In genomic region chr14:21057803-21058675, GRCh38 we compare ENCODE assay signal across 15 cellular contexts.
DNase-seq lines count a peak whose midpoint lies in the region; ATAC-seq, FAIRE-seq and TF ChIP-seq lines count a peak whose summit lies in the region.
"Had no signal": no experiment of that assay in that cellular context is flagged by ENCODE, and none has a peak within 500 bp of the region (broad histone marks: within the 10 kb centered on the region; RNA-seq: fewer than 3 reads in every experiment).

A gene with protein sequence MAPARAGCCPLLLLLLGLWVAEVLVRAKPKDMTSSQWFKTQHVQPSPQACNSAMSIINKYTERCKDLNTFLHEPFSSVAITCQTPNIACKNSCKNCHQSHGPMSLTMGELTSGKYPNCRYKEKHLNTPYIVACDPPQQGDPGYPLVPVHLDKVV (plus strand): TSS chr14:21057822. CDS start chr14:21057893, 71 bp downstream.

- H3K4me3 ChIP-seq in fibroblast of mammary gland (ENCODE audit: control insufficient read depth, low read depth, low read length) = no peak within 1 kb of the TSS
- H3K4me3 ChIP-seq: adrenal gland, prostate gland had no signal

- ATAC-seq in stimulated activated naive CD8-positive, alpha-beta T cell treated with anti-CD3 and anti-CD28 coated beads, Interleukin-15, Interleukin-2, amounts not matched to agents 100 U/mL and 50 U/mL, for 24 hours = peak; percentile 72
- no peak for ATAC-seq in SK-N-SH treated with all-trans-retinoic acid at 6 μM for 48 hours
- ATAC-seq: effector memory CD8-positive, alpha-beta T cell had no signal

- peak; percentile 19 for TF ChIP-seq CTCF in fibroblast of mammary gland (conservative IDR thresholded peaks at IDR 0.05; ENCODE audit: control insufficient read depth, insufficient read depth, low read depth, low read length)

- FAIRE-seq in RCC 7860 (lab: Jason Lieb, UNC) = no peak
- FAIRE-seq: G401.6 had no signal

- peak; percentile 29 to 47 for DNase-seq in activated T-cell treated with anti-CD3 and anti-CD28 coated beads, Interleukin-2, amount 50 U/mL, for 48 hours
- DNase-seq in activated T-cell treated with anti-CD3 and anti-CD28 coated beads for 4 hours = no peak
- peak; percentile 24 for DNase-seq in RCC 7860 (ENCODE audit: low spot score)
- DNase-seq in fibroblast of mammary gland (ENCODE audit: low read depth) = peak; percentile 55
- no peak for DNase-seq in stimulated activated naive CD8-positive, alpha-beta T cell treated with anti-CD3 and anti-CD28 coated beads, Interleukin-15, Interleukin-2, amounts not matched to agents 100 U/mL and 50 U/mL, for 24 hours
- no peak for DNase-seq in activated gamma-delta T cell treated with Interleukin-2 at 50 U/mL for 16 hours
- no peak for DNase-seq in SHP77 treated with DMSO at 0.1 percent for 48 hours (lab: John Stamatoyannopoulos, UW)
- DNase-seq: ACHN; activated CD4-positive, alpha-beta T cell treated with anti-CD3 and anti-CD28 coated beads, Interleukin-2, amount 50 U/mL, for 4 hours; adrenal gland; effector memory CD8-positive, alpha-beta T cell; substantia nigra had no signal

TF ChIP-seq in SK-N-SH treated with all-trans-retinoic acid at 6 μM for 48 hours, 23 proteins besides CTCF, POLR2A, EP300 and RAD21:
- TF ChIP-seq, protein P1, sequence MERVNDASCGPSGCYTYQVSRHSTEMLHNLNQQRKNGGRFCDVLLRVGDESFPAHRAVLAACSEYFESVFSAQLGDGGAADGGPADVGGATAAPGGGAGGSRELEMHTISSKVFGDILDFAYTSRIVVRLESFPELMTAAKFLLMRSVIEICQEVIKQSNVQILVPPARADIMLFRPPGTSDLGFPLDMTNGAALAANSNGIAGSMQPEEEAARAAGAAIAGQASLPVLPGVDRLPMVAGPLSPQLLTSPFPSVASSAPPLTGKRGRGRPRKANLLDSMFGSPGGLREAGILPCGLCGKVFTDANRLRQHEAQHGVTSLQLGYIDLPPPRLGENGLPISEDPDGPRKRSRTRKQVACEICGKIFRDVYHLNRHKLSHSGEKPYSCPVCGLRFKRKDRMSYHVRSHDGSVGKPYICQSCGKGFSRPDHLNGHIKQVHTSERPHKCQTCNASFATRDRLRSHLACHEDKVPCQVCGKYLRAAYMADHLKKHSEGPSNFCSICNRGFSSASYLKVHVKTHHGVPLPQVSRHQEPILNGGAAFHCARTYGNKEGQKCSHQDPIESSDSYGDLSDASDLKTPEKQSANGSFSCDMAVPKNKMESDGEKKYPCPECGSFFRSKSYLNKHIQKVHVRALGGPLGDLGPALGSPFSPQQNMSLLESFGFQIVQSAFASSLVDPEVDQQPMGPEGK (CRISPR knock-in tag; IDR thresholded peaks at IDR 0.05; ENCODE audit: borderline replicate concordance) = no peak
- TF ChIP-seq ESRRG (CRISPR knock-in tag; IDR thresholded peaks at IDR 0.05) (no peak), OSR1 (CRISPR knock-in tag; IDR thresholded peaks at IDR 0.05) (no peak), ZNF565 (CRISPR knock-in tag; conservative IDR thresholded peaks at IDR 0.05; ENCODE audit: low read depth) (no peak), CSRNP3 (CRISPR knock-in tag; IDR thresholded peaks at IDR 0.05) (no peak), ZFP30 (CRISPR knock-in tag; IDR thresholded peaks at IDR 0.05) (no peak), TCF4 (CRISPR knock-in tag; IDR thresholded peaks at IDR 0.05; ENCODE audit: borderline replicate concordance) (no peak), RARB (CRISPR knock-in tag; IDR thresholded peaks at IDR 0.05) (no peak), ZNF8 (CRISPR knock-in tag; IDR thresholded peaks at IDR 0.05) (no peak), BACH2 (CRISPR knock-in tag; IDR thresholded peaks at IDR 0.05; ENCODE audit: borderline replicate concordance) (no peak), PPARA (CRISPR knock-in tag; IDR thresholded peaks at IDR 0.05; ENCODE audit: borderline replicate concordance) (no peak), ISL1 (CRISPR knock-in tag; IDR thresholded peaks at IDR 0.05) (no peak), ZC3H10 (CRISPR knock-in tag; IDR thresholded peaks at IDR 0.05) (no peak), CSDC2 (CRISPR knock-in tag; IDR thresholded peaks at IDR 0.05) (no peak), ZFP3 (CRISPR knock-in tag; IDR thresholded peaks at IDR 0.05) (no peak), SNAI2 (CRISPR knock-in tag; IDR thresholded peaks at IDR 0.05) (no peak), ZNF70 (CRISPR knock-in tag; IDR thresholded peaks at IDR 0.05) (no peak), CREB5 (CRISPR knock-in tag; IDR thresholded peaks at IDR 0.05; ENCODE audit: low read depth) (no peak), ARNTL (CRISPR knock-in tag; IDR thresholded peaks at IDR 0.05; ENCODE audit: borderline replicate concordance, low read depth) (no peak)
- TF ChIP-seq, protein P2, sequence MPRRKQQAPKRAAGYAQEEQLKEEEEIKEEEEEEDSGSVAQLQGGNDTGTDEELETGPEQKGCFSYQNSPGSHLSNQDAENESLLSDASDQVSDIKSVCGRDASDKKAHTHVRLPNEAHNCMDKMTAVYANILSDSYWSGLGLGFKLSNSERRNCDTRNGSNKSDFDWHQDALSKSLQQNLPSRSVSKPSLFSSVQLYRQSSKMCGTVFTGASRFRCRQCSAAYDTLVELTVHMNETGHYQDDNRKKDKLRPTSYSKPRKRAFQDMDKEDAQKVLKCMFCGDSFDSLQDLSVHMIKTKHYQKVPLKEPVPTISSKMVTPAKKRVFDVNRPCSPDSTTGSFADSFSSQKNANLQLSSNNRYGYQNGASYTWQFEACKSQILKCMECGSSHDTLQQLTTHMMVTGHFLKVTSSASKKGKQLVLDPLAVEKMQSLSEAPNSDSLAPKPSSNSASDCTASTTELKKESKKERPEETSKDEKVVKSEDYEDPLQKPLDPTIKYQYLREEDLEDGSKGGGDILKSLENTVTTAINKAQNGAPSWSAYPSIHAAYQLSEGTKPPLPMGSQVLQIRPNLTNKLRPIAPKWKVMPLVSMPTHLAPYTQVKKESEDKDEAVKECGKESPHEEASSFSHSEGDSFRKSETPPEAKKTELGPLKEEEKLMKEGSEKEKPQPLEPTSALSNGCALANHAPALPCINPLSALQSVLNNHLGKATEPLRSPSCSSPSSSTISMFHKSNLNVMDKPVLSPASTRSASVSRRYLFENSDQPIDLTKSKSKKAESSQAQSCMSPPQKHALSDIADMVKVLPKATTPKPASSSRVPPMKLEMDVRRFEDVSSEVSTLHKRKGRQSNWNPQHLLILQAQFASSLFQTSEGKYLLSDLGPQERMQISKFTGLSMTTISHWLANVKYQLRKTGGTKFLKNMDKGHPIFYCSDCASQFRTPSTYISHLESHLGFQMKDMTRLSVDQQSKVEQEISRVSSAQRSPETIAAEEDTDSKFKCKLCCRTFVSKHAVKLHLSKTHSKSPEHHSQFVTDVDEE (CRISPR knock-in tag; IDR thresholded peaks at IDR 0.05) = no peak
TF ChIP-seq in SK-N-SH treated with all-trans-retinoic acid at 6 μM for 48 hours: peak in this region for 0.

Comparison
In these comparisons a context has a peak if more than half of its experiments do, and no peak if none do; other contexts are left out.
1. DNase-seq: peak in activated T-cell treated with anti-CD3 and anti-CD28 coated beads, Interleukin-2, amount 50 U/mL, for 48 hours (2 of 2), RCC 7860 (single experiment) and fibroblast of mammary gland (single experiment); none in activated T-cell treated with anti-CD3 and anti-CD28 coated beads for 4 hours (single experiment), stimulated activated naive CD8-positive, alpha-beta T cell treated with anti-CD3 and anti-CD28 coated beads, Interleukin-15, Interleukin-2, amounts not matched to agents 100 U/mL and 50 U/mL, for 24 hours (single experiment), activated gamma-delta T cell treated with Interleukin-2 at 50 U/mL for 16 hours (single experiment) and SHP77 treated with DMSO at 0.1 percent for 48 hours (single experiment).